In genomic region chr12:52147367-52147972, GRCh38 we compare ENCODE assay signal across 8 cellular contexts. TPM values are rescaled to one million over a fixed set of nuclear protein-coding genes. Genes with fewer than 3 reads are reported as not detected.
DNase-seq lines count a peak whose midpoint lies in the region; ATAC-seq and TF ChIP-seq lines count a peak whose summit lies in the region.

No MANE protein-coding gene starts in this region.

- no peaks in the 10 kb centered on the region for H4K20me1 ChIP-seq in mammary epithelial cell (ENCODE audit: insufficient read depth, low read length)

- CTCF ChIA-PET in mammary epithelial cell (lab: Charles Lee; ENCODE audit: low non-redundant PET): interaction anchor here (0.5 to 0.9 kb wide), 3 partner anchors 180 to 723 kb away, joined by 3 to 9 read pairs (median 5); no protein-coding TSS in a partner anchor

- peak; percentile 71 for ATAC-seq in left colon
- peak; percentile 82 for ATAC-seq in upper lobe of right lung
- no peak for ATAC-seq in HG03342 (IDR thresholded peaks at IDR 0.05; ENCODE audit: unreplicated experiment)
- no peak for ATAC-seq in GM21825 (IDR thresholded peaks at IDR 0.05; ENCODE audit: unreplicated experiment)

- TF ChIP-seq CTCF in mammary epithelial cell (conservative IDR thresholded peaks at IDR 0.05 in 1 of 2, IDR thresholded peaks at IDR 0.05 in 1 of 2; ENCODE audit: extremely low read depth in 1 of 2, insufficient read depth in 1 of 2, low read depth in 1 of 2, low read length in 2 of 2): no peak
- TF ChIP-seq CTCF in upper lobe of right lung (IDR thresholded peaks at IDR 0.05): no peak

- H3K4me3 ChIP-seq in mammary epithelial cell (replicated peaks in 1 of 3; ENCODE audit: insufficient read depth in 1 of 3, low read depth in 2 of 3, low read length in 3 of 3) (no peak overlapping the region), upper lobe of right lung (no peak overlapping the region)

- 12% methylated on average over 9 of the region's 17 CpGs for WGBS in mammary epithelial cell (ENCODE audit: low coverage, missing lambda C conversion rate)

- peak overlapping the region; percentile 81 for H3K4me2 ChIP-seq in mammary epithelial cell (ENCODE audit: insufficient read depth, low read depth, low read length)

- H3K9me3 ChIP-seq in mammary epithelial cell (replicated peaks; ENCODE audit: insufficient read depth, low read length) (no peaks in the 10 kb centered on the region), upper lobe of right lung (no peaks in the 10 kb centered on the region)

- H3K27ac ChIP-seq in mammary epithelial cell (ENCODE audit: insufficient read depth, low read depth, low read length): peak overlapping the region; percentile 100
- H3K27ac ChIP-seq in upper lobe of right lung: peak overlapping the region; percentile 89

- dilution Hi-C loops in mammary epithelial cell (cut with HindIII; ENCODE audit: low sequenced_read_pairs): no loop called here

- H2AFZ ChIP-seq in mammary epithelial cell (ENCODE audit: low read depth, low read length): no peak overlapping the region

- TSS peak; percentile 84 for BruUV-seq in mammary epithelial cell (replicated peaks; lab: Mats Ljungman, UMichigan)

- H3K9ac ChIP-seq in mammary epithelial cell (ENCODE audit: insufficient read depth, low read length): peak overlapping the region; percentile 96

- peak; percentile 14 for DNase-seq in DMS 273 (lab: John Stamatoyannopoulos, UW; ENCODE audit: unreplicated experiment)
- DNase-seq in DMS 273 treated with DMSO at 0.1 percent for 48 hours (lab: John Stamatoyannopoulos, UW): no peak
- DNase-seq in mammary epithelial cell: peak; percentile 99
- DNase-seq in left colon: peak; percentile 90 to 96
- DNase-seq in upper lobe of right lung: peak; percentile 95
- no peak for DNase-seq in cerebellar cortex (ENCODE audit: low spot score)

- H3K79me2 ChIP-seq in mammary epithelial cell (ENCODE audit: insufficient read depth, low read length): peaks cover 20% of the 10 kb centered on the region

- H3K36me3 ChIP-seq in mammary epithelial cell (ENCODE audit: insufficient read depth, low read length): no peaks in the 10 kb centered on the region
- H3K36me3 ChIP-seq in upper lobe of right lung: no peaks in the 10 kb centered on the region

- intact Hi-C loops in mammary epithelial cell (cut with micrococcal nuclease): loop anchor here (1.0 kb wide), 4 partner anchors 8 to 375 kb away; no protein-coding TSS in a partner anchor
- intact Hi-C loops in left colon (cut with DNase I, micrococcal nuclease): no loop called here
- intact Hi-C loops in upper lobe of right lung (cut with DNase I): loop anchor here (10.0 kb wide), 1 partner anchor 727 kb away; no protein-coding TSS in a partner anchor

- H3K27me3 ChIP-seq in mammary epithelial cell (ENCODE audit: insufficient read depth, low read length) (no peaks in the 10 kb centered on the region), upper lobe of right lung (peaks cover 3% of the 10 kb centered on the region)

- in situ Hi-C loops in mammary epithelial cell (cut with MboI; ENCODE audit: low sequenced_read_pairs in 2 of 2): loop anchor here (5.0 to 10.0 kb wide), 5 partner anchors 230 to 837 kb away; partner anchors contain the start of gene KRT5 (in 1 of the 2)

- H3K4me1 ChIP-seq in mammary epithelial cell (ENCODE audit: insufficient read depth, low read length) (peaks cover 89% of the 10 kb centered on the region), upper lobe of right lung (peaks cover 47% of the 10 kb centered on the region)

RNA-seq across cellular contexts. Expression of gene KRT80, which starts 44.3 kb away (rescaled TPM):
- total RNA-seq in mammary epithelial cell (1 to 10 TPM; 1.8 to 2.7 TPM), left colon (1 to 10 TPM in 1 of 2 donors, not detected in 1; 1.1 TPM), upper lobe of right lung (8.6 TPM)
- polyA plus RNA-seq in mammary epithelial cell: 1.2 TPM
- polyA minus RNA-seq in mammary epithelial cell: not detected

Comparison
In these comparisons a context has a peak if more than half of its experiments do, and no peak if none do; other contexts are left out.
1. DNase-seq: peak in DMS 273 (single experiment), mammary epithelial cell (single experiment), left colon (2 of 2) and upper lobe of right lung (single experiment); none in DMS 273 treated with DMSO at 0.1 percent for 48 hours (single experiment) and cerebellar cortex (single experiment).
2. ATAC-seq: peak in left colon (single experiment) and upper lobe of right lung (single experiment); none in HG03342 (single experiment) and GM21825 (single experiment).
3. intact Hi-C loops: an anchor here in mammary epithelial cell (1.0 kb wide) and upper lobe of right lung (10.0 kb wide); none called in left colon.